16 cellular contexts compared by ENCODE assay signal in genomic region chr19:37991841-37992248, GRCh38.
A peak's percentile ranks its signal among the peaks of the same experiment; 100 is the strongest.
DNase-seq lines count a peak whose midpoint lies in the region; ATAC-seq, FAIRE-seq and TF ChIP-seq lines count a peak whose summit lies in the region.
"Had no signal": no experiment of that assay in that cellular context is flagged by ENCODE, and none has a peak within 500 bp of the region (broad histone marks: within the 10 kb centered on the region; RNA-seq: fewer than 3 reads in every experiment).

No MANE protein-coding gene starts in this region.

- H3K4me3 Mint-ChIP-seq in effector memory CD8-positive, alpha-beta T cell, result no peak overlapping the region
- H3K4me3 Mint-ChIP-seq: CD8-positive, alpha-beta memory T cell; T-cell had no signal

- no peak overlapping the region for H3K18ac ChIP-seq in trophoblast cell (ENCODE audit: low read length)

- no peak overlapping the region for H2AK5ac ChIP-seq in trophoblast cell (ENCODE audit: low read length)

- H2BK120ac ChIP-seq in trophoblast cell (ENCODE audit: insufficient read depth, low read length, poor library complexity), result no peak overlapping the region

- H3K36me3 Mint-ChIP-seq in effector memory CD8-positive, alpha-beta T cell (ENCODE audit: insufficient read depth), result peaks cover 3% of the 10 kb centered on the region

- peaks cover 29% of the 10 kb centered on the region for H3K4me1 ChIP-seq in OCI-LY1 (ENCODE audit: insufficient read depth, low read length, severe bottlenecking)
- peaks cover 27 to 32% of the 10 kb centered on the region in 2 experiments for H3K4me1 ChIP-seq in trophoblast cell (ENCODE audit: control insufficient read depth in 1 of 2, insufficient read depth in 2 of 2, low read length in 2 of 2)
- H3K4me1 ChIP-seq in Peyer's patch, result peaks cover 0 to 13% (median 0%) of the 10 kb centered on the region in 4 donors

- H3K4me1 Mint-ChIP-seq in effector memory CD8-positive, alpha-beta T cell (ENCODE audit: low read depth in 2 of 2), result peaks cover 0 to 18% of the 10 kb centered on the region in 2 donors

- TF ChIP-seq CTCF in OCI-LY1 (IDR thresholded peaks at IDR 0.05; ENCODE audit: low read length), result no peak
- TF ChIP-seq CTCF in Peyer's patch (IDR thresholded peaks at IDR 0.05), result no peak

- no peak for FAIRE-seq in urothelium cell line (lab: Jason Lieb, UNC)
- FAIRE-seq: A204.1 had no signal

- H2AFZ ChIP-seq in OCI-LY1 (ENCODE audit: low read length) (no peak overlapping the region), trophoblast cell (ENCODE audit: insufficient read depth, low read length, poor library complexity) (no peak overlapping the region)

- DNase-seq in DMS79 treated with DMSO at 0.1 percent for 48 hours (lab: John Stamatoyannopoulos, UW), result peak; percentile 24
- no peak for DNase-seq in DMS79 (lab: John Stamatoyannopoulos, UW)
- DNase-seq in trophoblast cell, result peak; percentile 89 to 93
- DNase-seq in urothelium cell line (ENCODE audit: low spot score), result no peak
- no peak for DNase-seq in Peyer's patch
- DNase-seq in effector memory CD8-positive, alpha-beta T cell, result no peak
- DNase-seq: CD8-positive, alpha-beta memory T cell; colonic mucosa; GF-D8; NCI-H2081 treated with DMSO at 0.1 percent for 48 hours; NCI-H774; T-cell; tibial artery had no signal

- H4K12ac ChIP-seq in trophoblast cell (ENCODE audit: low read depth, low read length), result no peak overlapping the region

- H4K8ac ChIP-seq in trophoblast cell (ENCODE audit: low read depth, low read length), result no peak overlapping the region

- TF ChIP-seq POLR2A in Peyer's patch (IDR thresholded peaks at IDR 0.05), result no peak

- H3F3A ChIP-seq in OCI-LY1 (ENCODE audit: insufficient read depth, low read length), result no peaks in the 10 kb centered on the region

- H3K27me3 Mint-ChIP-seq in effector memory CD8-positive, alpha-beta T cell, result no peaks in the 10 kb centered on the region
- H3K27me3 Mint-ChIP-seq: CD8-positive, alpha-beta memory T cell; T-cell had no signal

- no peak overlapping the region for H3K4me3 ChIP-seq in OCI-LY1 (ENCODE audit: low read depth, low read length, poor library complexity, severe bottlenecking)
- H3K4me3 ChIP-seq in trophoblast cell (ENCODE audit: low read depth, low read length), result no peak overlapping the region
- H3K4me3 ChIP-seq in Peyer's patch, result no peak overlapping the region
- H3K4me3 ChIP-seq: colonic mucosa, tibial artery had no signal

- no peak overlapping the region for H3K4ac ChIP-seq in trophoblast cell (ENCODE audit: low read depth, low read length)

- H3K27me3 ChIP-seq in OCI-LY1 (ENCODE audit: insufficient read depth, low read length) (no peaks in the 10 kb centered on the region), trophoblast cell (ENCODE audit: insufficient read depth, low read length) (no peaks in the 10 kb centered on the region), Peyer's patch (no peaks in the 10 kb centered on the region)
- H3K27me3 ChIP-seq: colonic mucosa, tibial artery had no signal

- ATAC-seq in esophagus mucosa, result peak; percentile 58
- ATAC-seq in effector memory CD8-positive, alpha-beta T cell (replicated peaks), result no peak
- ATAC-seq: T-cell had no signal

- H3K36me3 ChIP-seq in OCI-LY1 (ENCODE audit: insufficient read depth, low read length), result peaks cover 17% of the 10 kb centered on the region; the same call in 1 of the 2 replicates
- no peaks in the 10 kb centered on the region for H3K36me3 ChIP-seq in trophoblast cell (ENCODE audit: control insufficient read depth in 1 of 2, insufficient read depth in 2 of 2, low read length in 2 of 2)
- H3K36me3 ChIP-seq in Peyer's patch, result no peaks in the 10 kb centered on the region
- H3K36me3 ChIP-seq: colonic mucosa, tibial artery had no signal

- H3K27ac ChIP-seq in OCI-LY1 (ENCODE audit: low read depth, low read length, poor library complexity, severe bottlenecking) (peak overlapping the region; percentile 26), trophoblast cell (ENCODE audit: low read depth, low read length) (no peak overlapping the region), Peyer's patch (no peak overlapping the region)
- H3K27ac ChIP-seq: colonic mucosa, tibial artery had no signal

- H3K14ac ChIP-seq in trophoblast cell (ENCODE audit: low read length), result no peak overlapping the region

- H3K79me1 ChIP-seq in trophoblast cell (ENCODE audit: low read length), result no peaks in the 10 kb centered on the region

- H4K20me1 ChIP-seq in OCI-LY1 (ENCODE audit: insufficient read depth, low read length), result no peaks in the 10 kb centered on the region

- H3K9me3 ChIP-seq in OCI-LY1 (ENCODE audit: low read length) (no peaks in the 10 kb centered on the region), trophoblast cell (ENCODE audit: insufficient read depth, low read depth, low read length) (no peaks in the 10 kb centered on the region), Peyer's patch (no peaks in the 10 kb centered on the region)
- H3K9me3 ChIP-seq: colonic mucosa, tibial artery had no signal

- H3K23ac ChIP-seq in trophoblast cell (ENCODE audit: low read length), result no peak overlapping the region

- H2BK5ac ChIP-seq in trophoblast cell (ENCODE audit: low read depth, low read length, poor library complexity), result no peak overlapping the region

- H3K79me2 ChIP-seq in OCI-LY1 (ENCODE audit: insufficient read depth, low read length) (0 out of 2 replicates have a peak, but pooled peaks cover 5% of the 10 kb centered on the region), trophoblast cell (ENCODE audit: control insufficient read depth, insufficient read depth, low read length, poor library complexity) (no peaks in the 10 kb centered on the region)

- no peaks in the 10 kb centered on the region for H3K9me3 Mint-ChIP-seq in effector memory CD8-positive, alpha-beta T cell
- H3K9me3 Mint-ChIP-seq: CD8-positive, alpha-beta memory T cell; T-cell had no signal

- no peak overlapping the region for H2BK12ac ChIP-seq in trophoblast cell (ENCODE audit: low read length)

- peak overlapping the region; percentile 2 for H4K91ac ChIP-seq in trophoblast cell (ENCODE audit: low read depth, low read length)

- H3K4me2 ChIP-seq in OCI-LY1 (ENCODE audit: low read length), result no peak overlapping the region
- peak overlapping the region; percentile 13 for H3K4me2 ChIP-seq in trophoblast cell (ENCODE audit: low read length)

- no CpG with 5 or more reads among the region's 4 CpGs for WGBS in trophoblast cell (ENCODE audit: extremely low coverage, insufficient coverage, insufficient read length)

- no peak overlapping the region for H3K27ac Mint-ChIP-seq in effector memory CD8-positive, alpha-beta T cell
- H3K27ac Mint-ChIP-seq: T-cell had no signal

- H3K9ac ChIP-seq in OCI-LY1 (ENCODE audit: low read length) (no peak overlapping the region; the same call in 1 of the 2 replicates), trophoblast cell (ENCODE audit: low read length) (no peak overlapping the region)

- no peaks in the 10 kb centered on the region for H3K9me2 ChIP-seq in OCI-LY1 (ENCODE audit: low read depth, low read length)

Comparison
In these comparisons a context has a peak if more than half of its experiments do, and no peak if none do; other contexts are left out.
1. DNase-seq: peak in DMS79 treated with DMSO at 0.1 percent for 48 hours (single experiment) and trophoblast cell (2 of 2); none in DMS79 (single experiment), urothelium cell line (single experiment), Peyer's patch (0 of 3) and effector memory CD8-positive, alpha-beta T cell (0 of 3).